Comparison of ENCODE assay signal across 10 cellular contexts in the genomic region with DNA sequence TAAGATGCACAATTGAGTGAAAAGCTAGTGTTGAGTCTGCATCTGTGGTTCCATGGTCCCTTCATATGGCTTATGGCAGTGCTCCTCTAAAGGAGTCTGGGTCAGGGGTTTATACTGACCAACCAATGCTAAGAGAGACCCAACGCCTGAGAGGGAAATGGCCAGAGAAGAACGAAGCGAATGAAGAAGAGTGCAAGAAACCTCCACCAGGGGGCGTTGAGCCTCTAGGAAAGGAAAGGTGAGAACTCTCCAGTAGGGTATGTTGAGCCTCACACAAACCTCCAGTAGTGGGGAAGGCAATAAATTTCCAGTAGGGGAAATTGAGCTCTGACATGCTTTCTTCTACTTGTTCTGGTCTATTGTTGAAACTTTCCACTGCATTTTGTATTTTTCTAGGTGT.
DNase-seq lines count a peak whose midpoint lies in the region; ATAC-seq and TF ChIP-seq lines count a peak whose summit lies in the region.
"Had no signal": no experiment of that assay in that cellular context is flagged by ENCODE, and none has a peak within 500 bp of the region (broad histone marks: within the 10 kb centered on the region; RNA-seq: fewer than 3 reads in every experiment).

No MANE protein-coding gene starts in this region.

- H3K9me2 ChIP-seq in PC-3 (replicated peaks; ENCODE audit: low read length), result no peaks in the 10 kb centered on the region

- H3K36me3 ChIP-seq in BE2C, result no peaks in the 10 kb centered on the region
- peaks cover 5% of the 10 kb centered on the region; the same call in 1 of the 2 replicates for H3K36me3 ChIP-seq in PC-3 (ENCODE audit: low read depth, low read length)
- H3K36me3 ChIP-seq in CD4-positive, alpha-beta memory T cell (ENCODE audit: insufficient read depth, low read length), result no peaks in the 10 kb centered on the region
- H3K36me3 ChIP-seq in aorta (ENCODE audit: control insufficient read depth in 1 of 2, insufficient read depth in 2 of 2, low read length in 1 of 2), result no peaks in the 10 kb centered on the region

- H4K20me1 ChIP-seq in PC-3 (ENCODE audit: low read length), result no peaks in the 10 kb centered on the region

- CTCF ChIA-PET in PC-3 (lab: Charles Lee), result no interaction called here
- CTCF ChIA-PET in CD4-positive, alpha-beta memory T cell (lab: Charles Lee; ENCODE audit: partially characterized antibody), result no interaction called here

- ATAC-seq in PC-3, result no peak
- no peak for ATAC-seq in GM18520 (IDR thresholded peaks at IDR 0.05; ENCODE audit: unreplicated experiment)
- no peak for ATAC-seq in aorta (ENCODE audit: low FRiP score)

- no peaks in the 10 kb centered on the region for H3K4me1 Mint-ChIP-seq in CD4-positive, alpha-beta memory T cell

- H3K27me3 ChIP-seq in BE2C (no peaks in the 10 kb centered on the region), PC-3 (ENCODE audit: low read length) (no peaks in the 10 kb centered on the region), aorta (ENCODE audit: control insufficient read depth in 1 of 2, insufficient read depth in 2 of 2, low read length in 1 of 2) (no peaks in the 10 kb centered on the region)
- no peaks in the 10 kb centered on the region for H3K27me3 ChIP-seq in CD4-positive, alpha-beta memory T cell (ENCODE audit: insufficient read depth, low read length)

- 67 to 71% methylated on average over 4 of the region's 4 CpGs for WGBS in aorta, 2 donors

- intact Hi-C loops in PC-3 (cut with micrococcal nuclease) (no loop called here), aorta (cut with DNase I) (no loop called here)
- intact Hi-C loops in CD4-positive, alpha-beta memory T cell (cut with micrococcal nuclease), result no loop called here

- no peaks in the 10 kb centered on the region for H3K79me2 ChIP-seq in PC-3 (ENCODE audit: low read length)

- H2AFZ ChIP-seq in PC-3 (ENCODE audit: low read length), result no peak overlapping the region

- H3K9me3 ChIP-seq in BE2C, result no peaks in the 10 kb centered on the region; the same call in 1 of the 2 replicates
- peaks cover 23% of the 10 kb centered on the region for H3K9me3 ChIP-seq in PC-3 (ENCODE audit: low read length)
- H3K9me3 ChIP-seq in CD4-positive, alpha-beta memory T cell (ENCODE audit: control insufficient read depth in 1 of 2, low read length in 2 of 2), result peaks cover 0 to 11% of the 10 kb centered on the region in 2 donors
- H3K9me3 ChIP-seq in aorta (ENCODE audit: control insufficient read depth, low read length), result peaks cover 8% of the 10 kb centered on the region

- TF ChIP-seq CTCF in BE2C (IDR thresholded peaks at IDR 0.05; ENCODE audit: low read depth, low read length) (peak; percentile 76), GM12864 (IDR thresholded peaks at IDR 0.05; ENCODE audit: low read depth, low read length, missing control alignments) (peak; percentile 41), PC-3 (conservative IDR thresholded peaks at IDR 0.05; ENCODE audit: low read depth, low read length) (peak; percentile 52), fibroblast of pulmonary artery (IDR thresholded peaks at IDR 0.05; ENCODE audit: low read length, missing control alignments) (peak; percentile 8)

- no TSS peak for BruUV-seq in PC-3 (replicated peaks; lab: Mats Ljungman, UMichigan)

- no peaks in the 10 kb centered on the region for H3K36me3 Mint-ChIP-seq in CD4-positive, alpha-beta memory T cell

- H3K27ac ChIP-seq in PC-3 (ENCODE audit: low read length), result no peak overlapping the region
- H3K27ac ChIP-seq in CD4-positive, alpha-beta memory T cell (ENCODE audit: low read depth, low read length), result no peak overlapping the region
- H3K27ac ChIP-seq in aorta (ENCODE audit: low read depth in 1 of 2, low read length in 2 of 2), result no peak overlapping the region

- H3K4me1 ChIP-seq in BE2C (no peaks in the 10 kb centered on the region), PC-3 (ENCODE audit: insufficient read depth, low read length) (no peaks in the 10 kb centered on the region), aorta (ENCODE audit: control insufficient read depth in 1 of 2, insufficient read depth in 2 of 2, low read length in 2 of 2) (no peaks in the 10 kb centered on the region)
- H3K4me1 ChIP-seq in CD4-positive, alpha-beta memory T cell (ENCODE audit: insufficient read depth, low read length), result no peaks in the 10 kb centered on the region

- H3K27ac Mint-ChIP-seq in CD4-positive, alpha-beta memory T cell, result no peak overlapping the region

- H3K9ac ChIP-seq in PC-3 (ENCODE audit: low read length), result no peak overlapping the region

- DNase-seq in BE2C (peak; percentile 65), GM12864 (ENCODE audit: low read depth) (no peak), PC-3 (peak; percentile 29), fibroblast of pulmonary artery (ENCODE audit: low read depth) (no peak), NCI-H774 (lab: John Stamatoyannopoulos, UW) (no peak), aorta (no peak)
- no peak for DNase-seq in CD4-positive, alpha-beta memory T cell
- DNase-seq: dermis blood vessel endothelial cell had no signal

- H3K4me3 ChIP-seq in BE2C (ENCODE audit: low read depth, low read length) (no peak overlapping the region), GM12864 (ENCODE audit: low read depth, low read length) (no peak overlapping the region), PC-3 (ENCODE audit: low read length) (no peak overlapping the region), fibroblast of pulmonary artery (replicated peaks; ENCODE audit: low read depth, low read length) (no peak overlapping the region), aorta (ENCODE audit: low read length in 2 of 2) (no peak overlapping the region)
- H3K4me3 ChIP-seq in CD4-positive, alpha-beta memory T cell (ENCODE audit: low read length in 2 of 2), result no peak overlapping the region
- H3K4me3 ChIP-seq: lung had no signal

- H3F3A ChIP-seq in PC-3 (ENCODE audit: low read length, unreplicated experiment), result no peaks in the 10 kb centered on the region

- no peaks in the 10 kb centered on the region for H3K27me3 Mint-ChIP-seq in CD4-positive, alpha-beta memory T cell

- H3K4me2 ChIP-seq in PC-3 (ENCODE audit: low read length), result no peak overlapping the region

- peaks cover 8 to 38% (median 33%) of the 10 kb centered on the region in 8 donors for H3K9me3 Mint-ChIP-seq in CD4-positive, alpha-beta memory T cell

- POLR2A ChIA-PET in PC-3 (lab: Charles Lee; ENCODE audit: unreplicated experiment), result no interaction called here
- POLR2A ChIA-PET in CD4-positive, alpha-beta memory T cell (lab: Charles Lee; ENCODE audit: partially characterized antibody), result no interaction called here

- no peak overlapping the region for H3K4me3 Mint-ChIP-seq in CD4-positive, alpha-beta memory T cell

Comparison
In these comparisons a context has a peak if more than half of its experiments do, and no peak if none do; other contexts are left out.
1. DNase-seq: peak in BE2C (single experiment) and PC-3 (single experiment); none in GM12864 (single experiment), fibroblast of pulmonary artery (single experiment), NCI-H774 (single experiment), CD4-positive, alpha-beta memory T cell (0 of 5) and aorta (0 of 2).
2. CTCF ChIP-seq: peak in every context shown above with its lines; median percentile 76 in BE2C; 52 in PC-3; 41 in GM12864; 8 in fibroblast of pulmonary artery.